Comparison of ENCODE assay signal across 1 cellular context in the genomic region with DNA sequence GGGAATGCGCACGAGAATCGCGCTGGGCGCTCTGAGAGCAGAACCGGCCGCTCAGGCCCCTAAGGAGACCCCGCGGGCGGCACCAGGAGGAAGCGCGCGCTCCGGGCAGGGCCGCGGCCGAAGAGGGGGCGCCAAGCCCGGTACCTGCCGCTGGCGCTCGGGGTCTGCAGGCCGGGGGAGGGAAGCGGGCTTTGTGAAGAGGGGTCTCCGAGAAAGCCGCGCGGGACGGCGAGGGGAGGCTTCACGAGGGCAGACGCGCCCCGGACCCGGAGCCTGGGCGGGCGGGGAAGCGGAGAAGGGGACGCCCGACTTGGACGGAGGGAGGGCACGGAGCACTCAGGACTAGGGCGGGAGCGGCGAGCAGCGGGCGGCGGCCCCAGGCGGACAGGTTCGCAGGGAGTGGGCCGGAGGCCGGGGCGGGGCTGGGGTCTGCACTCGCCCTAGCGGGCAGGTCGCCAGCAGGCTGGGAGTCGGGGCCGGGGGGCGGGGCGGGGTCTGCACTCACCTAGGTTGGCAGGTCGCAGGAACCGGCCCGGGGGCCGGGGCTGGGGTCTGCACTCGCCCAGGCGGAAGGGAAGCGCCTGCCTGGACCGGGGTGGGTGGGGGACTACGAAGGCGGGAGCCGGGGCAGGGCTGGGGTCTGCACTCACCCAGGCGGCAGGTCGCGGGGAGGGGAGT.
TF ChIP-seq lines count a peak whose summit lies in the region.

No MANE protein-coding gene starts in this region.

TF ChIP-seq in IMR-90, 13 proteins besides CTCF, POLR2A, EP300 and RAD21:
- TF ChIP-seq ELK1 (IDR thresholded peaks at IDR 0.05; ENCODE audit: borderline replicate concordance, low read depth, low read length) (no peak), RFX5 (IDR thresholded peaks at IDR 0.05; ENCODE audit: low read depth, low read length) (no peak), NFE2L2 (IDR thresholded peaks at IDR 0.05; ENCODE audit: low read depth, low read length) (no peak), MAZ (IDR thresholded peaks at IDR 0.05; ENCODE audit: borderline replicate concordance, low read depth, low read length) (no peak), CHD1 (IDR thresholded peaks at IDR 0.05; ENCODE audit: low read depth, low read length) (no peak; the same call in 1 of the 2 replicates), RCOR1 (IDR thresholded peaks at IDR 0.05; ENCODE audit: insufficient replicate concordance, low read length) (no peak), BHLHE40 (IDR thresholded peaks at IDR 0.05; ENCODE audit: low read depth, low read length) (no peak), USF2 (IDR thresholded peaks at IDR 0.05; ENCODE audit: low read depth, low read length) (no peak), MAFK (IDR thresholded peaks at IDR 0.05; ENCODE audit: low read depth, low read length) (no peak), MXI1 (IDR thresholded peaks at IDR 0.05; ENCODE audit: borderline replicate concordance, low read depth, low read length) (no peak), FOS (IDR thresholded peaks at IDR 0.05; ENCODE audit: low read depth, low read length) (no peak), CEBPB (IDR thresholded peaks at IDR 0.05; ENCODE audit: low read depth, low read length) (no peak), SMC3 (IDR thresholded peaks at IDR 0.05; ENCODE audit: low read depth, low read length) (no peak)
